Comparison of ENCODE assay signal across 11 cellular contexts in genomic region chr17:47301161-47301560, GRCh38.
"Had no signal": no experiment of that assay in that cellular context is flagged by ENCODE, and none has a peak within 500 bp of the region (broad histone marks: within the 10 kb centered on the region; RNA-seq: fewer than 3 reads in every experiment).

No MANE protein-coding gene starts in this region.

- DNase-seq: activated effector memory CD4-positive, alpha-beta T cell treated with anti-CD3 and anti-CD28 coated beads, Interleukin-2, amount 50 U/mL, for 16 hours; anterior cingulate cortex; dermis blood vessel endothelial cell; mesendoderm; sigmoid colon; stimulated activated CD4-positive, alpha-beta T cell treated with anti-CD3 and anti-CD28 coated beads, Interleukin-2, amount 100 ng/mL, for 48 hours; T1000; tibial artery had no signal

- H3K4me3 ChIP-seq: breast epithelium, sigmoid colon, SJSA1, tibial artery had no signal

- H3K36me3 ChIP-seq: breast epithelium had no signal

- H3K27me3 ChIP-seq: breast epithelium, sigmoid colon, SJSA1, tibial artery had no signal

- H3K9me3 ChIP-seq: sigmoid colon, SJSA1, tibial artery had no signal

- H3K27ac ChIP-seq: breast epithelium, sigmoid colon, SJSA1, tibial artery, VCaP had no signal
